In genomic region chr11:20715464-20715863, GRCh38 we compare ENCODE assay signal across 26 cellular contexts. TPM values are rescaled to one million over a fixed set of nuclear protein-coding genes. Genes with fewer than 3 reads are reported as not detected.
"Had no signal": no experiment of that assay in that cellular context is flagged by ENCODE, and none has a peak within 500 bp of the region (broad histone marks: within the 10 kb centered on the region; RNA-seq: fewer than 3 reads in every experiment).

No MANE protein-coding gene starts in this region.

- H3K27ac ChIP-seq: coronary artery, epithelial cell of prostate, esophagus squamous epithelium, gastrocnemius medialis, heart right ventricle, left lung, lower lobe of right lung had no signal

- DNase-seq: effector CD8-positive, alpha-beta T cell; effector memory CD8-positive, alpha-beta T cell; endodermal cell; erythroblast; esophagus squamous epithelium; foreskin fibroblast; foreskin melanocyte; gastrocnemius medialis; glutamatergic neuron; head of caudate nucleus; heart right ventricle; hippocampal formation; left cardiac atrium; left lung; left ventricle myocardium superior; lower lobe of right lung; mesenchymal stem cell; mucosa of descending colon had no signal

- H3K27me3 ChIP-seq: esophagus squamous epithelium, gastrocnemius medialis, heart right ventricle, left lung had no signal

- H3K4me3 ChIP-seq: coronary artery, esophagus squamous epithelium, gastrocnemius medialis, heart right ventricle, left lung, lower lobe of right lung, mucosa of descending colon had no signal

- H3K4me1 ChIP-seq: esophagus squamous epithelium, gastrocnemius medialis, heart right ventricle, left lung, lower lobe of right lung had no signal

- ATAC-seq: effector memory CD8-positive, alpha-beta T cell; esophagus mucosa; gastrocnemius medialis; heart right ventricle; left cardiac atrium; left lung; left ventricle myocardium superior; lower lobe of right lung; mucosa of descending colon had no signal

- H3K36me3 ChIP-seq: esophagus squamous epithelium, gastrocnemius medialis, heart right ventricle, left lung, lower lobe of right lung had no signal

- H3K9me3 ChIP-seq: esophagus squamous epithelium, gastrocnemius medialis, lower lobe of right lung, mucosa of descending colon had no signal

RNA-seq across cellular contexts. Expression of gene NELL1, which starts 46.1 kb away (rescaled TPM):
- total RNA-seq: dermis microvascular lymphatic vessel endothelial cell, esophagus mucosa, gastrocnemius medialis, glomerular endothelial cell, heart right ventricle, left cardiac atrium, left lung, left ventricle myocardium superior, lung microvascular endothelial cell, mesenteric fat pad had no signal
- polyA plus RNA-seq: heart right ventricle, keratinocyte had no signal
